ENCODE assay signal across 20 cellular contexts in the genomic region with DNA sequence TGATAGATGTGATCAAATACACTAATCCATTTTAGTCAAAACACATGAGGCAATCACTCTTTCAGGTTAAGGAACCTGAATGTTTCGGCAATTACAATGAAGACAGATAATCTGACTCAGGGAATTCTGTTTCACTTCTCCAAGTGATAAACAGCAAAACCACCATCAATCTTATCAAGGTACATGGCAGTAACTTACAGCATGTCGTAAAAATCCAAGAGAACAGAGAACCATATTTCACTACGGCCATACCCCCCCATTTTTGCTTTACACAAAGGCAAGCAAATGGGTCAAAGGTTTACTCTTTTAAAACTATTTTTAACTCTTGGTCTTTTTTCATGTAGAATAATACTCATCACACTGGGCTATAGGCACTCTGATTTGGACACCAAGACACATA.
"Had no signal": no experiment of that assay in that cellular context is flagged by ENCODE, and none has a peak within 500 bp of the region (broad histone marks: within the 10 kb centered on the region; RNA-seq: fewer than 3 reads in every experiment).

No MANE protein-coding gene starts in this region.

- H2AFZ ChIP-seq: parathyroid adenoma had no signal

- H3K9me3 ChIP-seq: right lobe of liver, stomach, thoracic aorta, tibial nerve, upper lobe of right lung, uterus had no signal

- H3K27ac ChIP-seq: parathyroid adenoma, right lobe of liver, stomach, thoracic aorta, tibial nerve, upper lobe of right lung had no signal

- FAIRE-seq: colon, frontal cortex, keratinocyte had no signal

- H3K36me3 ChIP-seq: right lobe of liver, thoracic aorta, tibial nerve, upper lobe of right lung, uterus had no signal

- DNase-seq: dorsolateral prefrontal cortex; effector CD4-positive, alpha-beta T cell; natural killer cell; right lobe of liver; stimulated activated CD4-positive, alpha-beta T cell treated with anti-CD3 and anti-CD28 coated beads, Interleukin-12 subunit alpha, Interleukin-12 subunit beta, amount 100 ng/mL, for 4 hours; stimulated activated CD4-positive, alpha-beta T cell treated with anti-CD3 and anti-CD28 coated beads, Interleukin-1b, Interleukin-23, amount 100 ng/mL, for 48 hours; stimulated activated CD4-positive, alpha-beta T cell treated with anti-CD3 and anti-CD28 coated beads, Interleukin-4, amount 100 ng/mL, for 1 hour; stimulated activated CD8-positive, alpha-beta memory T cell treated with anti-CD3 and anti-CD28 coated beads, Interleukin-4, amount 100 ng/mL, for 48 hours; stimulated activated naive CD4-positive, alpha-beta T cell treated with Interleukin-2 at 50 U/mL for 16 hours; stomach; upper lobe of right lung; uterus had no signal

- H3K4me2 ChIP-seq: smooth muscle cell had no signal

- H3K27me3 ChIP-seq: dorsolateral prefrontal cortex, right lobe of liver, stomach, tibial nerve, upper lobe of right lung, uterus had no signal

- H3K4me1 ChIP-seq: parathyroid adenoma, right lobe of liver, stomach, tibial nerve, upper lobe of right lung had no signal

- H3K4me3 ChIP-seq: dorsolateral prefrontal cortex, lung, right lobe of liver, smooth muscle cell, stomach, thoracic aorta, tibial nerve, upper lobe of right lung, uterus had no signal

- ATAC-seq: natural killer cell, right lobe of liver, upper lobe of right lung had no signal

- H3K9ac ChIP-seq: parathyroid adenoma had no signal
